ENCODE assay signal across 15 cellular contexts in the genomic region with DNA sequence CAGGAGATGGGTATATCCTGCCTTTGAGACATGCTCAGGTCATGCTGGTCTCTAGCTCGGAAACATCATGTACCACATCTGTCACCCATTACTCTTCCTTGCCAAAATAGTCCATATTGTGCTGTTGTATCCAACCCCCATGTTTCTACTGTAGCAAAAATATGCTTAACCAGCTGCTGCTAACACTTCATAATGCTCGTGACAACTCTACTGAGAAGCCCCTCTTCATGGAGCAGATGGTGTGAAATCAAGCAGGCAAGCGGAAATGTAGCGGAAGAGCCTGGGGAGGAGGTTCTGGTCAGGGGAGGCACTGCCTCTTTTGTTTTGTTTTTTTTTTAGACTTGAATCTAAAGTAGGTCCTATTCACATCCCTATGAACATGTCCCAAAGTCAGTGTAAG.
"Had no signal": no experiment of that assay in that cellular context is flagged by ENCODE, and none has a peak within 500 bp of the region (broad histone marks: within the 10 kb centered on the region; RNA-seq: fewer than 3 reads in every experiment).

No MANE protein-coding gene starts in this region.

- DNase-seq: activated CD4-positive, CD25-positive, alpha-beta regulatory T cell treated with anti-CD3 and anti-CD28 coated beads, Interleukin-2, amount 50 U/mL, for 72 hours; activated T-cell treated with anti-CD3 and anti-CD28 coated beads, Interleukin-2, amount 50 U/mL, for 1 hour; adrenal gland; immature natural killer cell; mesenchymal stem cell; nephron progenitor cell; stimulated activated CD4-positive, alpha-beta T cell treated with anti-CD3 and anti-CD28 coated beads, Interleukin-1b, Interleukin-23, amount 100 ng/mL, for 48 hours; stomach; T1000; testis; upper lobe of left lung had no signal

- FAIRE-seq: endometrium had no signal

- H3K4me3 Mint-ChIP-seq: activated naive CD4-positive, alpha-beta T cell treated with anti-CD3 and anti-CD28 coated beads, Interleukin-2, amount 50 U/mL, for 24 hours; immature natural killer cell; nephron progenitor cell had no signal

- H3K36me3 Mint-ChIP-seq: activated naive CD4-positive, alpha-beta T cell treated with anti-CD3 and anti-CD28 coated beads, Interleukin-2, amount 50 U/mL, for 24 hours; immature natural killer cell had no signal

- H3K27ac ChIP-seq: adrenal gland, prostate gland, stomach, testis, upper lobe of left lung had no signal

- H3K4me3 ChIP-seq: adrenal gland, prostate gland, stomach, testis, upper lobe of left lung had no signal

- H3K27ac Mint-ChIP-seq: activated naive CD4-positive, alpha-beta T cell treated with anti-CD3 and anti-CD28 coated beads, Interleukin-2, amount 50 U/mL, for 24 hours; immature natural killer cell; nephron progenitor cell had no signal

- H3K36me3 ChIP-seq: adrenal gland, prostate gland, stomach, upper lobe of left lung had no signal

- H3K9me3 ChIP-seq: adrenal gland, prostate gland, stomach, testis, upper lobe of left lung had no signal

- ATAC-seq: sciatic nerve had no signal

- H3K27me3 ChIP-seq: stomach, testis, upper lobe of left lung had no signal

- H3K4me1 ChIP-seq: adrenal gland, prostate gland, testis, upper lobe of left lung had no signal

- H3K4me1 Mint-ChIP-seq: activated naive CD4-positive, alpha-beta T cell treated with anti-CD3 and anti-CD28 coated beads, Interleukin-2, amount 50 U/mL, for 24 hours; immature natural killer cell; nephron progenitor cell had no signal

- H3K9me3 Mint-ChIP-seq: activated naive CD4-positive, alpha-beta T cell treated with anti-CD3 and anti-CD28 coated beads, Interleukin-2, amount 50 U/mL, for 24 hours; immature natural killer cell had no signal
